20 cellular contexts compared by ENCODE assay signal in the genomic region with DNA sequence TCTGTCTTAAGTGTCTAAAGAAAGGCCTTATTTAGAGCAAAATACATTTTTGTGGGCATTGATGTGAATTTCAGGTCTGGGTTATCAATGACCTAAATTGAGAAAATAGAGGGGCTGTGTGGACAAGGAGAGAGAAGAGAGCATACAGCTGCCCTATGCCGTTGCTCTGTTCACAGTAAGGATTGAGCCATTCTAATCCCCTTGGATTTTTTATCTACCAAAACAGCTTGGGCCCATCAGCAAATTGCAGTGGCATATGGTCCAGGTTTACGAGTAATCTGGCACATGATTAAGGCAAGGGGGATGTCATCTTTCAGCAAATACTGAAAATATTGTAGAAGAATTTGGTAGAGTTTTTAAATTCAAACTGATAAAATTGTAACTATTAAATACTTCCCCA.
"Had no signal": no experiment of that assay in that cellular context is flagged by ENCODE, and none has a peak within 500 bp of the region (broad histone marks: within the 10 kb centered on the region; RNA-seq: fewer than 3 reads in every experiment).

No MANE protein-coding gene starts in this region.

- H3K4me3 Mint-ChIP-seq: activated CD8-positive, alpha-beta T cell treated with anti-CD3 and anti-CD28 coated beads, Interleukin-2, amount 10 ng/mL, durations not matched to agents 7 days and 5 days; activated naive CD4-positive, alpha-beta T cell treated with anti-CD3 and anti-CD28 coated beads, Interleukin-2, amount 50 U/mL, for 24 hours; natural killer cell; stimulated activated effector memory CD8-positive, alpha-beta T cell treated with anti-CD3 and anti-CD28 coated beads, Interleukin-12 subunit alpha, Interleukin-12 subunit beta, amount 100 ng/mL, for 72 hours had no signal

- H3K27me3 ChIP-seq: body of pancreas, pancreas, right lobe of liver, transverse colon had no signal

- H3K9me3 Mint-ChIP-seq: activated naive CD4-positive, alpha-beta T cell treated with anti-CD3 and anti-CD28 coated beads, Interleukin-2, amount 50 U/mL, for 24 hours; natural killer cell; stimulated activated effector memory CD8-positive, alpha-beta T cell treated with anti-CD3 and anti-CD28 coated beads, Interleukin-12 subunit alpha, Interleukin-12 subunit beta, amount 100 ng/mL, for 72 hours had no signal

- DNase-seq: activated CD4-positive, alpha-beta T cell treated with anti-CD3 and anti-CD28 coated beads for 1 hour; activated CD4-positive, alpha-beta T cell treated with anti-CD3 and anti-CD28 coated beads, Interleukin-2, amount 50 U/mL, for 1 hour; activated CD8-positive, alpha-beta T cell treated with anti-CD3 and anti-CD28 coated beads, Interleukin-2, amount 10 ng/mL, durations not matched to agents 7 days and 5 days; activated gamma-delta T cell treated with Interleukin-2 at 50 U/mL for 16 hours; anterior cingulate cortex; body of pancreas; caudate nucleus; effector memory CD4-positive, alpha-beta T cell; foreskin melanocyte; hypothalamus; midbrain; natural killer cell; pancreas; right lobe of liver; stimulated activated CD4-positive, alpha-beta T cell treated with anti-CD3 and anti-CD28 coated beads, Interleukin-2, amount 100 ng/mL, for 24 hours; transverse colon had no signal

- H3K27ac ChIP-seq: body of pancreas, neutrophil, pancreas, right lobe of liver, skin epidermis, transverse colon had no signal

- H3K9me3 ChIP-seq: body of pancreas, neutrophil, pancreas, right lobe of liver, transverse colon had no signal

- H3K4me1 Mint-ChIP-seq: activated naive CD4-positive, alpha-beta T cell treated with anti-CD3 and anti-CD28 coated beads, Interleukin-2, amount 50 U/mL, for 24 hours; natural killer cell; stimulated activated effector memory CD8-positive, alpha-beta T cell treated with anti-CD3 and anti-CD28 coated beads, Interleukin-12 subunit alpha, Interleukin-12 subunit beta, amount 100 ng/mL, for 72 hours had no signal

- H3K4me3 ChIP-seq: body of pancreas, pancreas, right lobe of liver, skin epidermis, transverse colon had no signal

- H3K27ac Mint-ChIP-seq: activated CD8-positive, alpha-beta T cell treated with anti-CD3 and anti-CD28 coated beads, Interleukin-2, amount 10 ng/mL, durations not matched to agents 7 days and 5 days; activated naive CD4-positive, alpha-beta T cell treated with anti-CD3 and anti-CD28 coated beads, Interleukin-2, amount 50 U/mL, for 24 hours; natural killer cell; stimulated activated effector memory CD8-positive, alpha-beta T cell treated with anti-CD3 and anti-CD28 coated beads, Interleukin-12 subunit alpha, Interleukin-12 subunit beta, amount 100 ng/mL, for 72 hours had no signal

- H3K36me3 ChIP-seq: neutrophil, pancreas, right lobe of liver, transverse colon had no signal

- H3K4me1 ChIP-seq: body of pancreas, pancreas, right lobe of liver, transverse colon had no signal

- H3K36me3 Mint-ChIP-seq: activated naive CD4-positive, alpha-beta T cell treated with anti-CD3 and anti-CD28 coated beads, Interleukin-2, amount 50 U/mL, for 24 hours; natural killer cell; stimulated activated effector memory CD8-positive, alpha-beta T cell treated with anti-CD3 and anti-CD28 coated beads, Interleukin-12 subunit alpha, Interleukin-12 subunit beta, amount 100 ng/mL, for 72 hours had no signal

- H3K27me3 Mint-ChIP-seq: activated naive CD4-positive, alpha-beta T cell treated with anti-CD3 and anti-CD28 coated beads, Interleukin-2, amount 50 U/mL, for 24 hours had no signal
